ENCODE assay signal across 21 cellular contexts in genomic region chr4:183299464-183299863, GRCh38. TPM values are rescaled to one million over a fixed set of nuclear protein-coding genes. Genes with fewer than 3 reads are reported as not detected.
"Had no signal": no experiment of that assay in that cellular context is flagged by ENCODE, and none has a peak within 500 bp of the region (broad histone marks: within the 10 kb centered on the region; RNA-seq: fewer than 3 reads in every experiment).

No MANE protein-coding gene starts in this region.

- H3K27ac ChIP-seq: cardiac muscle cell, dorsolateral prefrontal cortex, epithelial cell of prostate, neutrophil, pancreas, upper lobe of right lung had no signal

- H3K4me2 ChIP-seq: smooth muscle cell had no signal

- H3K4me1 ChIP-seq: pancreas, upper lobe of right lung had no signal

- ATAC-seq: activated CD8-positive, alpha-beta memory T cell treated with anti-CD3 and anti-CD28 coated beads, Interleukin-2, amount 10 ng/mL, durations not matched to agents 7 days and 5 days; naive thymus-derived CD8-positive, alpha-beta T cell; pancreas; sciatic nerve had no signal

- DNase-seq: activated B cell treated with CpG ODN at 0.5 μM for 24 hours; activated CD4-positive, alpha-beta memory T cell treated with anti-CD3 and anti-CD28 coated beads, Interleukin-2, amount 10 ng/mL, durations not matched to agents 7 days and 5 days; activated CD4-positive, alpha-beta T cell treated with anti-CD3 and anti-CD28 coated beads for 4 hours; activated CD8-positive, alpha-beta memory T cell treated with anti-CD3 and anti-CD28 coated beads, Interleukin-2, amount 10 ng/mL, durations not matched to agents 7 days and 5 days; activated naive CD8-positive, alpha-beta T cell treated with anti-CD3 and anti-CD28 coated beads for 36 hours; amniotic stem cell; dorsolateral prefrontal cortex; foreskin fibroblast; naive thymus-derived CD8-positive, alpha-beta T cell; pancreas; stimulated activated CD4-positive, alpha-beta T cell treated with anti-CD3 and anti-CD28 coated beads, Interleukin-4, amount 100 ng/mL, for 1 hour; upper lobe of right lung had no signal

- H3K27me3 ChIP-seq: cardiac muscle cell, dorsolateral prefrontal cortex, neutrophil, pancreas, upper lobe of right lung had no signal

- FAIRE-seq: pancreas had no signal

- H3K36me3 ChIP-seq: cardiac muscle cell, neutrophil, pancreas had no signal

- H3K4me3 ChIP-seq: cardiac muscle cell, dorsolateral prefrontal cortex, pancreas, smooth muscle cell, upper lobe of right lung had no signal

- H3K9me3 ChIP-seq: neutrophil, pancreas, upper lobe of right lung had no signal

RNA-seq across cellular contexts. Expression of gene CLDN22, which starts 20.6 kb away (rescaled TPM):
- total RNA-seq: activated B cell treated with CpG ODN at 0.5 μM for 24 hours; activated CD4-positive, alpha-beta memory T cell treated with anti-CD3 and anti-CD28 coated beads, Interleukin-2, amount 10 ng/mL, durations not matched to agents 7 days and 5 days; activated CD8-positive, alpha-beta memory T cell treated with anti-CD3 and anti-CD28 coated beads, Interleukin-2, amount 10 ng/mL, durations not matched to agents 7 days and 5 days; activated naive CD8-positive, alpha-beta T cell treated with anti-CD3 and anti-CD28 coated beads for 36 hours; cardiac muscle cell; chondrocyte; dorsolateral prefrontal cortex; glomerular endothelial cell; lower leg skin; naive thymus-derived CD8-positive, alpha-beta T cell; pancreas; sciatic nerve; smooth muscle cell; upper lobe of right lung had no signal
- polyA plus RNA-seq: cardiac muscle cell had no signal

RNA-seq across cellular contexts. Expression of gene CLDN24, which starts 22.8 kb away (rescaled TPM):
- total RNA-seq: activated B cell treated with CpG ODN at 0.5 μM for 24 hours; activated CD4-positive, alpha-beta memory T cell treated with anti-CD3 and anti-CD28 coated beads, Interleukin-2, amount 10 ng/mL, durations not matched to agents 7 days and 5 days; activated CD8-positive, alpha-beta memory T cell treated with anti-CD3 and anti-CD28 coated beads, Interleukin-2, amount 10 ng/mL, durations not matched to agents 7 days and 5 days; activated naive CD8-positive, alpha-beta T cell treated with anti-CD3 and anti-CD28 coated beads for 36 hours; cardiac muscle cell; chondrocyte; glomerular endothelial cell; lower leg skin; naive thymus-derived CD8-positive, alpha-beta T cell; pancreas; sciatic nerve; smooth muscle cell; upper lobe of right lung had no signal
- polyA plus RNA-seq: cardiac muscle cell, pancreas, smooth muscle cell, thymus had no signal
